Comparison of ENCODE assay signal across 2 cellular contexts in genomic region chr11:57203359-57203758, GRCh38.
TF ChIP-seq lines count a peak whose summit lies in the region.

No MANE protein-coding gene starts in this region.

TF ChIP-seq in IMR-90, 13 proteins besides CTCF, POLR2A, EP300 and RAD21 (continued from another document):
- TF ChIP-seq MAZ (IDR thresholded peaks at IDR 0.05; ENCODE audit: borderline replicate concordance, low read depth, low read length), result no peak
- TF ChIP-seq MAFK (IDR thresholded peaks at IDR 0.05; ENCODE audit: low read depth, low read length), result no peak
- no peak for TF ChIP-seq RCOR1 (IDR thresholded peaks at IDR 0.05; ENCODE audit: insufficient replicate concordance, low read length)
- TF ChIP-seq FOS (IDR thresholded peaks at IDR 0.05; ENCODE audit: low read depth, low read length), result no peak
- TF ChIP-seq NFE2L2 (IDR thresholded peaks at IDR 0.05; ENCODE audit: low read depth, low read length), result no peak
- no peak for TF ChIP-seq MXI1 (IDR thresholded peaks at IDR 0.05; ENCODE audit: borderline replicate concordance, low read depth, low read length)
- TF ChIP-seq CHD1 (IDR thresholded peaks at IDR 0.05; ENCODE audit: low read depth, low read length), result no peak
- TF ChIP-seq, protein P1, sequence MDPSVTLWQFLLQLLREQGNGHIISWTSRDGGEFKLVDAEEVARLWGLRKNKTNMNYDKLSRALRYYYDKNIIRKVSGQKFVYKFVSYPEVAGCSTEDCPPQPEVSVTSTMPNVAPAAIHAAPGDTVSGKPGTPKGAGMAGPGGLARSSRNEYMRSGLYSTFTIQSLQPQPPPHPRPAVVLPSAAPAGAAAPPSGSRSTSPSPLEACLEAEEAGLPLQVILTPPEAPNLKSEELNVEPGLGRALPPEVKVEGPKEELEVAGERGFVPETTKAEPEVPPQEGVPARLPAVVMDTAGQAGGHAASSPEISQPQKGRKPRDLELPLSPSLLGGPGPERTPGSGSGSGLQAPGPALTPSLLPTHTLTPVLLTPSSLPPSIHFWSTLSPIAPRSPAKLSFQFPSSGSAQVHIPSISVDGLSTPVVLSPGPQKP (IDR thresholded peaks at IDR 0.05; ENCODE audit: borderline replicate concordance, low read depth, low read length), result no peak
- no peak for TF ChIP-seq BHLHE40 (IDR thresholded peaks at IDR 0.05; ENCODE audit: low read depth, low read length)

TF ChIP-seq in HEK293T, 16 proteins besides CTCF, POLR2A, EP300 and RAD21 (continued from another document):
- TF ChIP-seq, protein P2, sequence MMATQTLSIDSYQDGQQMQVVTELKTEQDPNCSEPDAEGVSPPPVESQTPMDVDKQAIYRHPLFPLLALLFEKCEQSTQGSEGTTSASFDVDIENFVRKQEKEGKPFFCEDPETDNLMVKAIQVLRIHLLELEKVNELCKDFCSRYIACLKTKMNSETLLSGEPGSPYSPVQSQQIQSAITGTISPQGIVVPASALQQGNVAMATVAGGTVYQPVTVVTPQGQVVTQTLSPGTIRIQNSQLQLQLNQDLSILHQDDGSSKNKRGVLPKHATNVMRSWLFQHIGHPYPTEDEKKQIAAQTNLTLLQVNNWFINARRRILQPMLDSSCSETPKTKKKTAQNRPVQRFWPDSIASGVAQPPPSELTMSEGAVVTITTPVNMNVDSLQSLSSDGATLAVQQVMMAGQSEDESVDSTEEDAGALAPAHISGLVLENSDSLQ (IDR thresholded peaks at IDR 0.05), result no peak
- TF ChIP-seq BHLHE40 (IDR thresholded peaks at IDR 0.05; ENCODE audit: borderline replicate concordance), result no peak
- no peak for TF ChIP-seq FOXM1 (IDR thresholded peaks at IDR 0.05; ENCODE audit: borderline replicate concordance)
- no peak for TF ChIP-seq LEF1 (IDR thresholded peaks at IDR 0.05; ENCODE audit: borderline replicate concordance)
- TF ChIP-seq ARNT (IDR thresholded peaks at IDR 0.05), result no peak
TF ChIP-seq in HEK293T: peak in this region for 0.
